Comparison of ENCODE assay signal across 8 cellular contexts in genomic region chr1:26233903-26234643, GRCh38. TPM values are rescaled to one million over a fixed set of nuclear protein-coding genes. Genes with fewer than 3 reads are reported as not detected.
DNase-seq lines count a peak whose midpoint lies in the region; ATAC-seq and TF ChIP-seq lines count a peak whose summit lies in the region.

Gene CEP85 (plus strand): TSS chr1:26234200. CDS start chr1:26239784, 5,584 bp downstream.

- under 1% methylated on average over 24 of the region's 73 CpGs for WGBS in SK-N-SH (ENCODE audit: low lambda C conversion rate)
- 1% methylated on average over 21 of the region's 73 CpGs; no CpG with 5 or more reads in 1 of the 2 donors for WGBS in gastroesophageal sphincter (ENCODE audit: low coverage in 1 of 2), 2 donors

- H3K4me1 ChIP-seq in SK-N-SH (ENCODE audit: control insufficient read depth in 1 of 2, insufficient read depth in 2 of 2, low read depth in 1 of 2, low read length in 1 of 2): peaks cover 6 to 10% of the 10 kb centered on the region in 2 experiments; a peak in 2 of 4 replicates
- peaks cover 0 to 23% (median 3%) of the 10 kb centered on the region in 3 donors for H3K4me1 ChIP-seq in gastroesophageal sphincter
- peaks cover 28 to 30% of the 10 kb centered on the region in 2 experiments for H3K4me1 ChIP-seq in neutrophil (ENCODE audit: control insufficient read depth in 1 of 2, insufficient read depth in 1 of 2, low read depth in 1 of 2, low read length in 1 of 2)

- H4K20me1 ChIP-seq in SK-N-SH (ENCODE audit: insufficient read depth): no peaks in the 10 kb centered on the region

- H3K27me3 ChIP-seq in SK-N-SH (ENCODE audit: insufficient read depth): no peaks in the 10 kb centered on the region
- H3K27me3 ChIP-seq in gastroesophageal sphincter: peaks cover under 1% of the 10 kb centered on the region
- no peaks in the 10 kb centered on the region for H3K27me3 ChIP-seq in neutrophil

- peak within 1 kb of the TSS; percentile 98 for H2AFZ ChIP-seq in SK-N-SH (ENCODE audit: low read depth)

- no peaks in the 10 kb centered on the region for H3K9me2 ChIP-seq in SK-N-SH

- peak within 1 kb of the TSS; percentile 72 to 86 for H3K27ac ChIP-seq in SK-N-SH (ENCODE audit: low read depth in 2 of 2, low read length in 1 of 2)
- peak within 1 kb of the TSS; percentile 72 to 93 (median 89) for H3K27ac ChIP-seq in gastroesophageal sphincter
- peak within 1 kb of the TSS; percentile 86 for H3K27ac ChIP-seq in neutrophil

- no peaks in the 10 kb centered on the region for H3K36me3 ChIP-seq in SK-N-SH (replicated peaks in 1 of 2; ENCODE audit: control insufficient read depth in 1 of 2, insufficient read depth in 2 of 2, low read length in 1 of 2)
- H3K36me3 ChIP-seq in gastroesophageal sphincter: no peaks in the 10 kb centered on the region
- no peaks in the 10 kb centered on the region for H3K36me3 ChIP-seq in neutrophil

- peak; percentile 69 for TF ChIP-seq RAD21 in SK-N-SH (IDR thresholded peaks at IDR 0.05; ENCODE audit: low read length)

- peaks cover 3% of the 10 kb centered on the region for H3F3A ChIP-seq in SK-N-SH (replicated peaks; ENCODE audit: insufficient read depth)

- TF ChIP-seq EP300 in SK-N-SH (IDR thresholded peaks at IDR 0.05; ENCODE audit: borderline replicate concordance in 1 of 2, low read depth in 1 of 2, low read length in 1 of 2) (no peak), gastroesophageal sphincter (IDR thresholded peaks at IDR 0.05) (no peak)

- CTCF ChIA-PET in GM10248 (lab: Yijun Ruan, JAX): interaction anchor here (0.6 to 5.2 kb wide), 73 partner anchors 9 to 338 kb away, joined by 3 to 40 read pairs (median 4); partner anchors contain the start of genes C1orf232, CATSPER4, CD52 and CNKSR1
- CTCF ChIA-PET in SK-N-SH (lab: Yijun Ruan, JAX): interaction anchor here (0.5 to 3.3 kb wide), 52 partner anchors 9 to 364 kb away, joined by 3 to 28 read pairs (median 4); partner anchors contain the start of genes C1orf232, CD52, CNKSR1 and SH3BGRL3

- ATAC-seq in HG02588 (IDR thresholded peaks at IDR 0.05; ENCODE audit: unreplicated experiment) (peak; percentile 92), gastroesophageal sphincter (peak; percentile 99)

- peak within 1 kb of the TSS; percentile 84 for H3K9ac ChIP-seq in SK-N-SH

- H3K9me3 ChIP-seq in SK-N-SH (no peaks in the 10 kb centered on the region), gastroesophageal sphincter (no peaks in the 10 kb centered on the region), neutrophil (no peaks in the 10 kb centered on the region)

- H3K4me3 ChIP-seq in SK-N-SH (ENCODE audit: low read depth in 2 of 2, low read length in 1 of 2): peak within 1 kb of the TSS; percentile 86 to 99
- H3K4me3 ChIP-seq in gastroesophageal sphincter: peak within 1 kb of the TSS; percentile 52 to 59
- peak within 1 kb of the TSS; percentile 72 to 89 for H3K4me3 ChIP-seq in neutrophil (ENCODE audit: low read depth in 1 of 2, low read length in 1 of 2)

- H3K4me2 ChIP-seq in SK-N-SH: peak within 1 kb of the TSS; percentile 92

- peak; percentile 97 for TF ChIP-seq CTCF in GM10248 (IDR thresholded peaks at IDR 0.05; ENCODE audit: control extremely low read depth, extremely low read depth, low read depth, missing control alignments)
- peak; percentile 83 for TF ChIP-seq CTCF in SK-N-SH (IDR thresholded peaks at IDR 0.05)
- peak in 3 of 4 experiments; percentile 78 to 84 (median 78) for TF ChIP-seq CTCF in gastroesophageal sphincter (IDR thresholded peaks at IDR 0.05)
- peak; percentile 99 for TF ChIP-seq CTCF in neutrophil (IDR thresholded peaks at IDR 0.05)

- H3K79me2 ChIP-seq in SK-N-SH (ENCODE audit: insufficient read depth): peaks cover 48% of the 10 kb centered on the region

- TF ChIP-seq POLR2A in gastroesophageal sphincter (IDR thresholded peaks at IDR 0.05): peak; percentile 58 to 63

- POLR2A ChIA-PET in GM10248 (lab: Yijun Ruan, JAX): interaction anchor here (0.7 to 1.9 kb wide), 3 partner anchors 32 to 84 kb away, joined by 3 to 4 read pairs (median 4); partner anchors contain the start of gene CD52
- POLR2A ChIA-PET in SK-N-SH (lab: Yijun Ruan, JAX): interaction anchor here (0.6 to 1.0 kb wide), 4 partner anchors 64 to 199 kb away, joined by 3 to 4 read pairs (median 3); partner anchors contain the start of gene ZNF593

- peak; percentile 100 for DNase-seq in GM10248 (ENCODE audit: extremely low spot score)
- DNase-seq in NCI-H1048 (lab: John Stamatoyannopoulos, UW): peak; percentile 93
- DNase-seq in SK-N-SH: peak; percentile 99
- DNase-seq in activated naive CD4-positive, alpha-beta T cell treated with anti-CD3 and anti-CD28 coated beads, Interleukin-2, amount 50 U/mL, for 16 hours: peak; percentile 98
- peak; percentile 98 for DNase-seq in superior temporal gyrus (ENCODE audit: extremely low spot score)

TF ChIP-seq in SK-N-SH, 30 proteins besides CTCF, POLR2A, EP300 and RAD21:
- TF ChIP-seq IRF3 (IDR thresholded peaks at IDR 0.05; ENCODE audit: low read depth, low read length) (peak; percentile 53), RFX5 (IDR thresholded peaks at IDR 0.05; ENCODE audit: low read length) (peak; percentile 73; the same call in 1 of the 2 replicates), CHD2 (IDR thresholded peaks at IDR 0.05; ENCODE audit: low read length, partially characterized antibody) (peak; percentile 30), MXI1 (IDR thresholded peaks at IDR 0.05; ENCODE audit: low read depth, low read length) (peak; percentile 91), TCF12 (IDR thresholded peaks at IDR 0.05) (no peak), NRF1 (IDR thresholded peaks at IDR 0.05; ENCODE audit: low read depth, low read length) (peak; percentile 85), ELF1 (IDR thresholded peaks at IDR 0.05) (no peak), ZBTB33 (IDR thresholded peaks at IDR 0.05; ENCODE audit: borderline replicate concordance, low read depth) (no peak), SIN3A (IDR thresholded peaks at IDR 0.05; ENCODE audit: borderline replicate concordance, low read depth, low read length) (peak; percentile 49; the same call in 1 of the 2 replicates), POLR2AphosphoS5 (IDR thresholded peaks at IDR 0.05; ENCODE audit: low read depth, low read length) (peak; percentile 92), SMC3 (IDR thresholded peaks at IDR 0.05; ENCODE audit: low read depth, low read length) (peak; percentile 33; the same call in 1 of the 2 replicates), MEF2A (IDR thresholded peaks at IDR 0.05; ENCODE audit: borderline replicate concordance, low read depth) (no peak), FOXJ3 (CRISPR knock-in tag; IDR thresholded peaks at IDR 0.05) (no peak), TAF1 (IDR thresholded peaks at IDR 0.05; ENCODE audit: borderline replicate concordance, low read depth, low read length) (peak; percentile 61; the same call in 1 of the 2 replicates), MAX (IDR thresholded peaks at IDR 0.05; ENCODE audit: low read depth) (peak; percentile 73)
- TF ChIP-seq, protein P1, sequence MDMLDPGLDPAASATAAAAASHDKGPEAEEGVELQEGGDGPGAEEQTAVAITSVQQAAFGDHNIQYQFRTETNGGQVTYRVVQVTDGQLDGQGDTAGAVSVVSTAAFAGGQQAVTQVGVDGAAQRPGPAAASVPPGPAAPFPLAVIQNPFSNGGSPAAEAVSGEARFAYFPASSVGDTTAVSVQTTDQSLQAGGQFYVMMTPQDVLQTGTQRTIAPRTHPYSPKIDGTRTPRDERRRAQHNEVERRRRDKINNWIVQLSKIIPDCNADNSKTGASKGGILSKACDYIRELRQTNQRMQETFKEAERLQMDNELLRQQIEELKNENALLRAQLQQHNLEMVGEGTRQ (IDR thresholded peaks at IDR 0.05; ENCODE audit: borderline replicate concordance, low read depth, low read length): no peak

RNA-seq across cellular contexts. Expression of gene CEP85, which starts in this region (rescaled TPM):
- polyA plus RNA-seq in SK-N-SH (2012; rRNA removed): 12.1 and 16.6 TPM in 2 replicates
- 6.1 and 9.2 TPM in 2 replicates for polyA plus RNA-seq in SK-N-SH (2012; cell fraction: cytosol; rRNA removed)
- polyA plus RNA-seq in SK-N-SH (2012; cell fraction: nucleus; rRNA removed): 24.1 and 38.1 TPM in 2 replicates
- 1 to 10 TPM; 1.3 to 6.8 (median 4.7) TPM for total RNA-seq in gastroesophageal sphincter

Comparison
In these comparisons a context has a peak if more than half of its experiments do, and no peak if none do; other contexts are left out.
1. Peak in every context shown above with its lines: DNase-seq, ATAC-seq, H3K4me3 ChIP-seq and H3K27ac ChIP-seq.